In the genomic region with DNA sequence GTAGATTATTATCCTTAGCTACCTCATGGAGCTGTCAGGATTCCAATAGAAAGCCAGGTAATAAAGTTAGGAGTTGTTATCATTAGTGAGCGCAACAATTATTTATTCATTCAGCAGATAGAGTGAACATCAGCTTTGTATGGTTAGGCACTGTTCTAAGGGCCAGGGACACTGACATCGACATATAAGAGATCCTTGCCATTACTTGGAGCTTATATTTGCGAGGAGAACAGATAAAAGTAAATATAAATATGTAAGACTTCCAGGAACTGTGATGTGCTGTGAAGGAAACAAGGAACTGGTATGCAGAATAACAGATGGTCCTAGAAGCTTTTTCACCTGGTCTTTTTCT, we compare ENCODE assay signal across 1 cellular context.
A peak's percentile ranks its signal among the peaks of the same experiment; 100 is the strongest.
TF ChIP-seq lines count a peak whose summit lies in the region.

No MANE protein-coding gene starts in this region.

TF ChIP-seq in GM12878, 131 proteins besides CTCF, POLR2A, EP300 and RAD21:
- TF ChIP-seq, protein P1, sequence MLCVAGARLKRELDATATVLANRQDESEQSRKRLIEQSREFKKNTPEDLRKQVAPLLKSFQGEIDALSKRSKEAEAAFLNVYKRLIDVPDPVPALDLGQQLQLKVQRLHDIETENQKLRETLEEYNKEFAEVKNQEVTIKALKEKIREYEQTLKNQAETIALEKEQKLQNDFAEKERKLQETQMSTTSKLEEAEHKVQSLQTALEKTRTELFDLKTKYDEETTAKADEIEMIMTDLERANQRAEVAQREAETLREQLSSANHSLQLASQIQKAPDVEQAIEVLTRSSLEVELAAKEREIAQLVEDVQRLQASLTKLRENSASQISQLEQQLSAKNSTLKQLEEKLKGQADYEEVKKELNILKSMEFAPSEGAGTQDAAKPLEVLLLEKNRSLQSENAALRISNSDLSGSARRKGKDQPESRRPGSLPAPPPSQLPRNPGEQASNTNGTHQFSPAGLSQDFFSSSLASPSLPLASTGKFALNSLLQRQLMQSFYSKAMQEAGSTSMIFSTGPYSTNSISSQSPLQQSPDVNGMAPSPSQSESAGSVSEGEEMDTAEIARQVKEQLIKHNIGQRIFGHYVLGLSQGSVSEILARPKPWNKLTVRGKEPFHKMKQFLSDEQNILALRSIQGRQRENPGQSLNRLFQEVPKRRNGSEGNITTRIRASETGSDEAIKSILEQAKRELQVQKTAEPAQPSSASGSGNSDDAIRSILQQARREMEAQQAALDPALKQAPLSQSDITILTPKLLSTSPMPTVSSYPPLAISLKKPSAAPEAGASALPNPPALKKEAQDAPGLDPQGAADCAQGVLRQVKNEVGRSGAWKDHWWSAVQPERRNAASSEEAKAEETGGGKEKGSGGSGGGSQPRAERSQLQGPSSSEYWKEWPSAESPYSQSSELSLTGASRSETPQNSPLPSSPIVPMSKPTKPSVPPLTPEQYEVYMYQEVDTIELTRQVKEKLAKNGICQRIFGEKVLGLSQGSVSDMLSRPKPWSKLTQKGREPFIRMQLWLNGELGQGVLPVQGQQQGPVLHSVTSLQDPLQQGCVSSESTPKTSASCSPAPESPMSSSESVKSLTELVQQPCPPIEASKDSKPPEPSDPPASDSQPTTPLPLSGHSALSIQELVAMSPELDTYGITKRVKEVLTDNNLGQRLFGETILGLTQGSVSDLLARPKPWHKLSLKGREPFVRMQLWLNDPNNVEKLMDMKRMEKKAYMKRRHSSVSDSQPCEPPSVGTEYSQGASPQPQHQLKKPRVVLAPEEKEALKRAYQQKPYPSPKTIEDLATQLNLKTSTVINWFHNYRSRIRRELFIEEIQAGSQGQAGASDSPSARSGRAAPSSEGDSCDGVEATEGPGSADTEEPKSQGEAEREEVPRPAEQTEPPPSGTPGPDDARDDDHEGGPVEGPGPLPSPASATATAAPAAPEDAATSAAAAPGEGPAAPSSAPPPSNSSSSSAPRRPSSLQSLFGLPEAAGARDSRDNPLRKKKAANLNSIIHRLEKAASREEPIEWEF (IDR thresholded peaks at IDR 0.05; ENCODE audit: insufficient replicate concordance, low read depth, low read length), result no peak
- TF ChIP-seq, protein P2, sequence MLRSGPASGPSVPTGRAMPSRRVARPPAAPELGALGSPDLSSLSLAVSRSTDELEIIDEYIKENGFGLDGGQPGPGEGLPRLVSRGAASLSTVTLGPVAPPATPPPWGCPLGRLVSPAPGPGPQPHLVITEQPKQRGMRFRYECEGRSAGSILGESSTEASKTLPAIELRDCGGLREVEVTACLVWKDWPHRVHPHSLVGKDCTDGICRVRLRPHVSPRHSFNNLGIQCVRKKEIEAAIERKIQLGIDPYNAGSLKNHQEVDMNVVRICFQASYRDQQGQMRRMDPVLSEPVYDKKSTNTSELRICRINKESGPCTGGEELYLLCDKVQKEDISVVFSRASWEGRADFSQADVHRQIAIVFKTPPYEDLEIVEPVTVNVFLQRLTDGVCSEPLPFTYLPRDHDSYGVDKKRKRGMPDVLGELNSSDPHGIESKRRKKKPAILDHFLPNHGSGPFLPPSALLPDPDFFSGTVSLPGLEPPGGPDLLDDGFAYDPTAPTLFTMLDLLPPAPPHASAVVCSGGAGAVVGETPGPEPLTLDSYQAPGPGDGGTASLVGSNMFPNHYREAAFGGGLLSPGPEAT (IDR thresholded peaks at IDR 0.05; ENCODE audit: low read depth), result 0 out of 2 replicates have a peak, but pooled peaks have one; percentile 5
